In genomic region chr20:64077094-64077493, GRCh38 we compare ENCODE assay signal across 9 cellular contexts. TPM values are rescaled to one million over a fixed set of nuclear protein-coding genes. Genes with fewer than 3 reads are reported as not detected.
A peak's percentile ranks its signal among the peaks of the same experiment; 100 is the strongest.
DNase-seq lines count a peak whose midpoint lies in the region; ATAC-seq and TF ChIP-seq lines count a peak whose summit lies in the region.
"Had no signal": no experiment of that assay in that cellular context is flagged by ENCODE, and none has a peak within 500 bp of the region (broad histone marks: within the 10 kb centered on the region; RNA-seq: fewer than 3 reads in every experiment).

No MANE protein-coding gene starts in this region.

- no peaks in the 10 kb centered on the region for H3K27me3 Mint-ChIP-seq in activated naive CD8-positive, alpha-beta T cell
- peaks cover 20% of the 10 kb centered on the region for H3K27me3 Mint-ChIP-seq in H9 (ENCODE audit: low read depth)

- H2AK5ac ChIP-seq in neuronal stem cell (ENCODE audit: low read depth, low read length) (peak overlapping the region; percentile 84), H9 (ENCODE audit: insufficient read length, low read length) (no peak overlapping the region)

- H3K4ac ChIP-seq in neuronal stem cell (ENCODE audit: low read length) (no peak overlapping the region), H9 (ENCODE audit: low read depth, low read length) (no peak overlapping the region)

- no peak overlapping the region for H4K8ac ChIP-seq in neuronal stem cell (ENCODE audit: low read depth, low read length)
- no peak overlapping the region for H4K8ac ChIP-seq in H9 (replicated peaks; ENCODE audit: insufficient read length, low read depth, low read length)

- H3K27ac ChIP-seq in neuronal stem cell (replicated peaks; ENCODE audit: low read length) (no peak overlapping the region), H9 (ENCODE audit: insufficient read length, low read depth, low read length) (no peak overlapping the region), aorta (ENCODE audit: low read depth in 1 of 2, low read length in 2 of 2) (no peak overlapping the region), MM.1S (ENCODE audit: low read length) (no peak overlapping the region)

- H3F3A ChIP-seq in MM.1S (ENCODE audit: insufficient read depth, low read length) = peaks cover 26% of the 10 kb centered on the region

- H3K4me3 ChIP-seq in GM12864 (ENCODE audit: low read depth, low read length) = peak overlapping the region; percentile 92
- no peak overlapping the region for H3K4me3 ChIP-seq in neuronal stem cell (ENCODE audit: low read length in 2 of 2)
- H3K4me3 ChIP-seq in aorta (ENCODE audit: low read length in 2 of 2) = no peak overlapping the region
- H3K4me3 ChIP-seq in MM.1S (ENCODE audit: low read length) = no peak overlapping the region

- no peaks in the 10 kb centered on the region for H3K79me2 ChIP-seq in H9 (ENCODE audit: insufficient read depth, low read length)
- H3K79me2 ChIP-seq in MM.1S (ENCODE audit: low read length) = no peaks in the 10 kb centered on the region

- H3K9me2 ChIP-seq in MM.1S (replicated peaks; ENCODE audit: insufficient read depth, low read length) = no peaks in the 10 kb centered on the region

- H3K18ac ChIP-seq in neuronal stem cell (ENCODE audit: low read length) = no peak overlapping the region
- H3K18ac ChIP-seq in H9 (ENCODE audit: insufficient read length, low read depth, low read length) = no peak overlapping the region

- H3K36me3 ChIP-seq in neuronal stem cell (replicated peaks in 1 of 2; ENCODE audit: control insufficient read depth in 2 of 2, insufficient read depth in 2 of 2, low read length in 2 of 2) (peaks cover 4 to 6% of the 10 kb centered on the region in 2 donors), aorta (ENCODE audit: control insufficient read depth in 1 of 2, insufficient read depth in 2 of 2, low read length in 1 of 2) (no peaks in the 10 kb centered on the region), MM.1S (replicated peaks; ENCODE audit: insufficient read depth, low read length) (no peaks in the 10 kb centered on the region)

- DNase-seq in GM12864 (ENCODE audit: low read depth) = no peak
- peak; percentile 86 for DNase-seq in MV-4-11 (lab: John Stamatoyannopoulos, UW)
- DNase-seq in neuronal stem cell (ENCODE audit: low spot score) = no peak
- no peak for DNase-seq in H9
- no peak for DNase-seq in aorta
- no peak for DNase-seq in MM.1S

- H2BK120ac ChIP-seq in neuronal stem cell (ENCODE audit: low read depth, low read length) = no peak overlapping the region
- H2BK120ac ChIP-seq in H9 (ENCODE audit: low read depth, low read length, poor library complexity, severe bottlenecking) = no peak overlapping the region

- H3K27ac Mint-ChIP-seq in activated naive CD8-positive, alpha-beta T cell = peak overlapping the region; percentile 70
- H3K27ac Mint-ChIP-seq in H9 = no peak overlapping the region
- H3K27ac Mint-ChIP-seq: brain had no signal

- H3K23me2 ChIP-seq in H9 (ENCODE audit: insufficient read length, low read depth, low read length, poor library complexity, severe bottlenecking) = peaks cover 6% of the 10 kb centered on the region

- H2BK15ac ChIP-seq in neuronal stem cell (ENCODE audit: low read length) (no peak overlapping the region), H9 (ENCODE audit: low read depth, low read length) (no peak overlapping the region)

- H3K14ac ChIP-seq in neuronal stem cell (ENCODE audit: low read length) = no peak overlapping the region
- no peak overlapping the region for H3K14ac ChIP-seq in H9 (ENCODE audit: insufficient read depth, low read length)

- no peak overlapping the region for H3T11ph ChIP-seq in H9 (ENCODE audit: low read length)

- H3K23ac ChIP-seq in neuronal stem cell (ENCODE audit: low read depth, low read length, poor library complexity) = no peak overlapping the region
- H3K23ac ChIP-seq in H9 (ENCODE audit: insufficient read length, low read depth, low read length) = no peak overlapping the region

- intact Hi-C loops in aorta (cut with DNase I) = no loop called here

- H3K9me3 ChIP-seq in neuronal stem cell (replicated peaks in 1 of 2; ENCODE audit: control insufficient read depth in 2 of 2, insufficient read depth in 1 of 2, low read depth in 1 of 2, low read length in 2 of 2) = no peaks in the 10 kb centered on the region
- H3K9me3 ChIP-seq in H9 (ENCODE audit: control insufficient read depth, low read depth, low read length) = no peaks in the 10 kb centered on the region
- H3K9me3 ChIP-seq in aorta (ENCODE audit: control insufficient read depth, low read length) = no peaks in the 10 kb centered on the region
- no peaks in the 10 kb centered on the region for H3K9me3 ChIP-seq in MM.1S (replicated peaks; ENCODE audit: insufficient read depth, low read length)

- H3K9ac ChIP-seq in neuronal stem cell (ENCODE audit: low read depth, low read length, poor library complexity) = peak overlapping the region; percentile 44
- H3K9ac ChIP-seq in H9 (ENCODE audit: extremely low read depth, insufficient read length, low read length) = no peak overlapping the region
- H3K9ac ChIP-seq in MM.1S (ENCODE audit: low read length) = no peak overlapping the region

- H3K4me1 Mint-ChIP-seq in activated naive CD8-positive, alpha-beta T cell (ENCODE audit: low read depth) = peaks cover 22% of the 10 kb centered on the region
- H3K4me1 Mint-ChIP-seq in H9 = peaks cover 20 to 25% of the 10 kb centered on the region in 2 experiments

- H3K56ac ChIP-seq in H9 (ENCODE audit: insufficient read length, low read depth, low read length) = no peak overlapping the region

- no peak overlapping the region for H2BK20ac ChIP-seq in H9 (ENCODE audit: low read depth, low read length, poor library complexity, severe bottlenecking)

- H4K5ac ChIP-seq in H9 (ENCODE audit: insufficient read length, low read depth, low read length) = no peak overlapping the region

- TF ChIP-seq CTCF in GM12864 (IDR thresholded peaks at IDR 0.05; ENCODE audit: low read depth, low read length, missing control alignments) (no peak), H9 (conservative IDR thresholded peaks at IDR 0.05) (no peak), MM.1S (IDR thresholded peaks at IDR 0.05; ENCODE audit: low read length) (no peak)

- H2AFZ ChIP-seq in neuronal stem cell (ENCODE audit: low read length) (no peak overlapping the region), H9 (ENCODE audit: low read length) (no peak overlapping the region), MM.1S (ENCODE audit: low read length) (no peak overlapping the region)

- no peak overlapping the region for H3K4me2 ChIP-seq in neuronal stem cell (ENCODE audit: insufficient read depth, low read length, poor library complexity, severe bottlenecking)
- no peak overlapping the region for H3K4me2 ChIP-seq in H9 (ENCODE audit: insufficient read depth, insufficient read length, low read length)
- no peak overlapping the region for H3K4me2 ChIP-seq in MM.1S (ENCODE audit: low read depth, low read length)

- no peaks in the 10 kb centered on the region for H3K36me3 Mint-ChIP-seq in activated naive CD8-positive, alpha-beta T cell
- no peaks in the 10 kb centered on the region; a peak in 2 of 7 replicates for H3K36me3 Mint-ChIP-seq in H9 (ENCODE audit: insufficient read depth in 1 of 3, low read depth in 3 of 3)

- H3K4me1 ChIP-seq in neuronal stem cell (ENCODE audit: control insufficient read depth in 2 of 2, insufficient read depth in 1 of 2, low read depth in 1 of 2, low read length in 2 of 2) (peaks cover 19 to 38% of the 10 kb centered on the region in 2 donors), H9 (ENCODE audit: insufficient read depth, low read length) (no peaks in the 10 kb centered on the region; the same call in 1 of the 2 replicates), aorta (ENCODE audit: control insufficient read depth in 1 of 2, insufficient read depth in 2 of 2, low read length in 2 of 2) (no peaks in the 10 kb centered on the region), MM.1S (ENCODE audit: low read length) (peaks cover 13% of the 10 kb centered on the region)

- H2BK12ac ChIP-seq in neuronal stem cell (ENCODE audit: low read length) = no peak overlapping the region
- no peak overlapping the region for H2BK12ac ChIP-seq in H9 (ENCODE audit: insufficient read length, low read depth, low read length)

- H4K20me1 ChIP-seq in H9 (ENCODE audit: control insufficient read depth, insufficient read depth, insufficient read length) = no peaks in the 10 kb centered on the region
- no peaks in the 10 kb centered on the region for H4K20me1 ChIP-seq in MM.1S (ENCODE audit: insufficient read depth, low read length)

- no CpG with 5 or more reads among the region's 8 CpGs for WGBS in neuronal stem cell (ENCODE audit: extremely low coverage in 2 of 2, insufficient read length in 2 of 2, insufficient replicate concordance in 1 of 2), 2 donors
- WGBS in H9 (ENCODE audit: extremely low coverage, insufficient read length, low lambda C conversion rate) = no CpG with 5 or more reads among the region's 8 CpGs
- 91 to 93% methylated on average over 8 of the region's 8 CpGs for WGBS in aorta, 2 donors

- H3K9me3 Mint-ChIP-seq in activated naive CD8-positive, alpha-beta T cell (ENCODE audit: low read depth) = no peaks in the 10 kb centered on the region
- H3K9me3 Mint-ChIP-seq in H9 = no peaks in the 10 kb centered on the region
- H3K9me3 Mint-ChIP-seq: brain had no signal

- H3K4me3 Mint-ChIP-seq in activated naive CD8-positive, alpha-beta T cell = peak overlapping the region; percentile 90
- H3K4me3 Mint-ChIP-seq in H9 = no peak overlapping the region
- H3K4me3 Mint-ChIP-seq: brain had no signal

- peaks cover 0 to 9% (median 4%) of the 10 kb centered on the region in 3 experiments for H3K27me3 ChIP-seq in neuronal stem cell (ENCODE audit: control insufficient read depth in 3 of 3, insufficient read depth in 3 of 3, low read depth in 1 of 3, low read length in 3 of 3)
- H3K27me3 ChIP-seq in H9 (ENCODE audit: insufficient read depth, low read length) = no peaks in the 10 kb centered on the region
- no peaks in the 10 kb centered on the region for H3K27me3 ChIP-seq in aorta (ENCODE audit: control insufficient read depth in 1 of 2, insufficient read depth in 2 of 2, low read length in 1 of 2)
- H3K27me3 ChIP-seq in MM.1S (replicated peaks; ENCODE audit: insufficient read depth, low read length) = peaks cover 18% of the 10 kb centered on the region

- H3K79me1 ChIP-seq in neuronal stem cell (ENCODE audit: low read depth, low read length) (peaks cover 10% of the 10 kb centered on the region), H9 (ENCODE audit: insufficient read depth, low read depth, low read length, poor library complexity, severe bottlenecking) (no peaks in the 10 kb centered on the region)

- no peak overlapping the region for H4K91ac ChIP-seq in neuronal stem cell (ENCODE audit: low read depth, low read length, poor library complexity)
- H4K91ac ChIP-seq in H9 (ENCODE audit: insufficient read length, low read depth, low read length) = no peak overlapping the region

- ATAC-seq in aorta (ENCODE audit: low FRiP score) = no peak
- ATAC-seq in GM18867 (IDR thresholded peaks at IDR 0.05; ENCODE audit: unreplicated experiment) = no peak

- H2BK5ac ChIP-seq in neuronal stem cell (ENCODE audit: low read length) (peak overlapping the region; percentile 66), H9 (ENCODE audit: insufficient read length, low read length) (no peak overlapping the region)

RNA-seq across cellular contexts. Expression of gene RGS19, which starts 2.2 kb away (rescaled TPM):
- polyA plus RNA-seq in neuronal stem cell (2013, experiment 1 of 2) = 7.9 TPM
- polyA plus RNA-seq in neuronal stem cell (2013, experiment 2 of 2) = 8.0 TPM
- 11.7 and 12.8 TPM in 2 replicates for total RNA-seq in H9 (2021)
- 10 to 100 TPM; 19.0 to 20.1 TPM for total RNA-seq in aorta
- polyA plus RNA-seq in aorta = 10 to 100 TPM; 10.8 to 23.8 TPM

RNA-seq across cellular contexts. Expression of gene OPRL1, which starts 2.8 kb away (rescaled TPM):
- polyA plus RNA-seq in neuronal stem cell (2013, experiment 1 of 2) = 2.6 TPM
- polyA plus RNA-seq in neuronal stem cell (2013, experiment 2 of 2) = 2.5 TPM
- total RNA-seq in H9 (2021) = 0.90 and 1.0 TPM in 2 replicates
- total RNA-seq in aorta = 1 to 10 TPM in 1 of 2 donors, under 1 TPM in 1; 0.78 to 2.9 TPM
- polyA plus RNA-seq in aorta = 1 to 10 TPM in 1 of 2 donors, under 1 TPM in 1; 0.72 to 1.1 TPM

RNA-seq across cellular contexts. Expression of gene LKAAEAR1, which starts 7.1 kb away (rescaled TPM):
- polyA plus RNA-seq in neuronal stem cell (2013, experiment 1 of 2) = 0.10 TPM
- polyA plus RNA-seq in neuronal stem cell (2013, experiment 2 of 2) = 0.08 TPM
- 0.39 TPM in 1 of 2 replicates, not detected in the other for total RNA-seq in H9 (2021)
- not detected for total RNA-seq in aorta
- polyA plus RNA-seq in aorta = not detected

RNA-seq across cellular contexts. Expression of gene TCEA2, which starts 14.1 kb away (rescaled TPM):
- polyA plus RNA-seq in neuronal stem cell (2013, experiment 1 of 2) = 111 TPM
- 113 TPM for polyA plus RNA-seq in neuronal stem cell (2013, experiment 2 of 2)
- 48.1 and 51.7 TPM in 2 replicates for total RNA-seq in H9 (2021)
- 10 to 100 TPM; 45.5 to 71.1 TPM for total RNA-seq in aorta
- polyA plus RNA-seq in aorta = 10 to 100 TPM; 26.2 to 80.1 TPM

RNA-seq across cellular contexts. Expression of gene SOX18, which starts 27.7 kb away (rescaled TPM):
- 0.13 TPM for polyA plus RNA-seq in neuronal stem cell (2013, experiment 1 of 2)
- polyA plus RNA-seq in neuronal stem cell (2013, experiment 2 of 2) = 0.08 TPM
- 1.6 and 2.0 TPM in 2 replicates for total RNA-seq in H9 (2021)
- 100 to 1,000 TPM in 1 of 2 donors, 10 to 100 TPM in 1; 43.2 to 186 TPM for total RNA-seq in aorta
- 1 to 10 TPM; 1.3 to 2.6 TPM for polyA plus RNA-seq in aorta
